Comparison of ENCODE assay signal across 33 cellular contexts in genomic region chr6:146935489-146935888, GRCh38.
"Had no signal": no experiment of that assay in that cellular context is flagged by ENCODE, and none has a peak within 500 bp of the region (broad histone marks: within the 10 kb centered on the region; RNA-seq: fewer than 3 reads in every experiment).

No MANE protein-coding gene starts in this region.

- FAIRE-seq: astrocyte, bronchial epithelial cell had no signal

- H3K4me3 ChIP-seq: adrenal gland, ascending aorta, body of pancreas, breast epithelium, cardiac muscle cell had no signal

- H3K27me3 ChIP-seq: adrenal gland, ascending aorta, body of pancreas, brain microvascular endothelial cell, breast epithelium, cardiac muscle cell had no signal

- DNase-seq: activated effector memory CD4-positive, alpha-beta T cell treated with anti-CD3 and anti-CD28 coated beads, Interleukin-2, amount 50 U/mL, for 16 hours; activated effector memory CD4-positive, alpha-beta T cell treated with Interleukin-2 at 50 U/mL for 16 hours; activated gamma-delta T cell; activated gamma-delta T cell treated with Interleukin-2 at 50 U/mL for 16 hours; activated naive CD4-positive, alpha-beta T cell; activated naive CD4-positive, alpha-beta T cell treated with anti-CD3 and anti-CD28 coated beads for 36 hours; activated naive CD4-positive, alpha-beta T cell treated with anti-CD3 and anti-CD28 coated beads, Interleukin-2, amount 10 ng/mL, durations not matched to agents 7 days and 5 days; activated naive CD4-positive, alpha-beta T cell treated with anti-CD3 and anti-CD28 coated beads, Interleukin-2, amount 50 U/mL, for 16 hours; activated naive CD4-positive, alpha-beta T cell treated with Interleukin-2 at 50 U/mL for 16 hours; activated naive CD8-positive, alpha-beta T cell treated with anti-CD3 and anti-CD28 coated beads for 36 hours; activated naive CD8-positive, alpha-beta T cell treated with anti-CD3 and anti-CD28 coated beads, Interleukin-2, amount 10 ng/mL, durations not matched to agents 7 days and 5 days; activated naive CD8-positive, alpha-beta T cell treated with anti-CD3 and anti-CD28 coated beads, Interleukin-2, amount 50 U/mL, for 24 hours; activated T-cell treated with anti-CD3 and anti-CD28 coated beads, Interleukin-2, amount 50 U/mL, for 24 hours; activated T-cell treated with anti-CD3 and anti-CD28 coated beads, Interleukin-2, amount 50 U/mL, for 4 hours; activated T-cell treated with anti-CD3 and anti-CD28 coated beads, Interleukin-2, amount 50 U/mL, for 48 hours; activated T-cell treated with anti-CD3 and anti-CD28 coated beads, Interleukin-2, amount 50 U/mL, for 72 hours; adrenal gland; amniotic stem cell; amygdala; anterior cingulate cortex; aorta; body of pancreas; brain microvascular endothelial cell; caudate nucleus; central memory CD4-positive, alpha-beta T cell; cerebellar nuclear complex had no signal

- H3K4me1 ChIP-seq: adrenal gland, ascending aorta, body of pancreas, breast epithelium had no signal

- H3K9me3 ChIP-seq: adrenal gland, ascending aorta, body of pancreas, breast epithelium had no signal

- H3K27ac ChIP-seq: adrenal gland, ascending aorta, body of pancreas, brain microvascular endothelial cell, breast epithelium, cardiac muscle cell had no signal

- H3K36me3 ChIP-seq: adrenal gland, ascending aorta, brain microvascular endothelial cell, breast epithelium, cardiac muscle cell had no signal

- ATAC-seq: activated naive CD4-positive, alpha-beta T cell treated with anti-CD3 and anti-CD28 coated beads, Interleukin-2, amount 50 U/mL, for 72 hours; activated naive CD8-positive, alpha-beta T cell treated with anti-CD3 and anti-CD28 coated beads, Interleukin-2, amount 50 U/mL, for 24 hours; activated T-cell treated with anti-CD3 and anti-CD28 coated beads, Interleukin-2, amount 50 U/mL, for 4 hours; activated T-cell treated with anti-CD3 and anti-CD28 coated beads, Interleukin-2, amount 50 U/mL, for 72 hours; activated T-helper 17 cell treated with anti-CD3 and anti-CD28 coated beads, Interleukin-2, amount 50 U/mL, for 72 hours; body of pancreas had no signal
